Comparison of ENCODE assay signal across 12 cellular contexts in genomic region chr2:111135910-111136297, GRCh38. TPM values are rescaled to one million over a fixed set of nuclear protein-coding genes. Genes with fewer than 3 reads are reported as not detected.
DNase-seq lines count a peak whose midpoint lies in the region; ATAC-seq, FAIRE-seq and TF ChIP-seq lines count a peak whose summit lies in the region.
"Had no signal": no experiment of that assay in that cellular context is flagged by ENCODE, and none has a peak within 500 bp of the region (broad histone marks: within the 10 kb centered on the region; RNA-seq: fewer than 3 reads in every experiment).

No MANE protein-coding gene starts in this region.

- H2BK120ac ChIP-seq in H1 (replicated peaks; ENCODE audit: low read depth, low read length) = no peak overlapping the region

- H4K20me1 ChIP-seq in Loucy (ENCODE audit: insufficient read depth, low read length, poor library complexity, severe bottlenecking) (no peaks in the 10 kb centered on the region), H1 (replicated peaks in 1 of 2; ENCODE audit: control insufficient read depth in 1 of 2, insufficient read depth in 2 of 2, low read length in 2 of 2) (peaks cover 3 to 19% of the 10 kb centered on the region in 2 experiments)

- H3K4me2 ChIP-seq in Loucy (ENCODE audit: low read depth, low read length, poor library complexity, severe bottlenecking) (peak overlapping the region; percentile 70), H1 (ENCODE audit: insufficient read depth in 1 of 2, low read depth in 2 of 2, low read length in 2 of 2) (no peak overlapping the region)

- H3K4me1 Mint-ChIP-seq in naive thymus-derived CD4-positive, alpha-beta T cell = peaks cover 17 to 43% (median 29%) of the 10 kb centered on the region in 7 donors

- no peak overlapping the region for H3K14ac ChIP-seq in H1 (ENCODE audit: insufficient read length)

- H2BK5ac ChIP-seq in H1 (ENCODE audit: low read depth, low read length) = no peak overlapping the region

- no peak for TF ChIP-seq POLR2A in H1 (IDR thresholded peaks at IDR 0.05; ENCODE audit: control extremely low read depth in 1 of 2, low read depth in 2 of 2, low read length in 2 of 2)

- H3K36me3 ChIP-seq in Loucy (ENCODE audit: insufficient read depth, low read length) = peaks cover 4% of the 10 kb centered on the region; the same call in 1 of the 2 replicates
- H3K36me3 ChIP-seq in H1 (ENCODE audit: control insufficient read depth in 2 of 4, insufficient read depth in 4 of 4, low read length in 3 of 4) = peaks cover 0 to 22% (median 6%) of the 10 kb centered on the region in 4 experiments; a peak in 4 of 8 replicates
- peaks cover 0 to 8% (median 0%) of the 10 kb centered on the region in 3 experiments for H3K36me3 ChIP-seq in naive thymus-derived CD4-positive, alpha-beta T cell (ENCODE audit: control insufficient read depth in 2 of 3, insufficient read depth in 3 of 3, low read length in 3 of 3)

- H3K9me3 ChIP-seq in Loucy (ENCODE audit: insufficient read depth, low read depth, low read length) = no peaks in the 10 kb centered on the region
- no peaks in the 10 kb centered on the region for H3K9me3 ChIP-seq in H1 (ENCODE audit: insufficient read depth in 2 of 2, low read depth in 1 of 2, low read length in 1 of 2)
- H3K9me3 ChIP-seq in naive thymus-derived CD4-positive, alpha-beta T cell (ENCODE audit: control insufficient read depth in 2 of 3, low read length in 3 of 3) = no peaks in the 10 kb centered on the region

- peaks cover 18% of the 10 kb centered on the region for H3K79me1 ChIP-seq in H1 (ENCODE audit: low read depth, low read length)

- WGBS in H1 (ENCODE audit: extremely low coverage in 1 of 2, insufficient coverage in 1 of 2, insufficient read length in 1 of 2, insufficient replicate concordance in 2 of 2, low coverage in 1 of 2, low lambda C conversion rate in 2 of 2, missing lambda C conversion rate in 1 of 2), 2 experiments = 80% methylated on average over 9 of the region's 9 CpGs; no CpG with 5 or more reads in 1 of the 2 experiments

- H3F3A ChIP-seq in Loucy (ENCODE audit: low read depth) = peaks cover 4% of the 10 kb centered on the region; the same call in 1 of the 2 replicates

- H2AK5ac ChIP-seq in H1 (ENCODE audit: low read depth, low read length) = no peak overlapping the region

- TF ChIP-seq RAD21 in H1 (IDR thresholded peaks at IDR 0.05 in 1 of 2, conservative IDR thresholded peaks at IDR 0.05 in 1 of 2; ENCODE audit: low read depth in 2 of 2, low read length in 2 of 2) = peak; percentile 51 to 61

- H2AFZ ChIP-seq in Loucy (ENCODE audit: low read length) = no peak overlapping the region
- no peak overlapping the region for H2AFZ ChIP-seq in H1 (ENCODE audit: low read length)

- H3K4me1 ChIP-seq in Loucy (ENCODE audit: insufficient read depth, low read length, poor library complexity, severe bottlenecking) = peaks cover 72% of the 10 kb centered on the region
- peaks cover 0 to 5% (median 0%) of the 10 kb centered on the region in 4 experiments; a peak in 2 of 7 replicates for H3K4me1 ChIP-seq in H1 (replicated peaks in 1 of 4; ENCODE audit: control insufficient read depth in 3 of 4, insufficient read depth in 4 of 4, low read length in 3 of 4)
- no peaks in the 10 kb centered on the region for H3K4me1 ChIP-seq in naive thymus-derived CD4-positive, alpha-beta T cell (ENCODE audit: control insufficient read depth in 2 of 2, insufficient read depth in 2 of 2, low read length in 2 of 2)

- H3K27ac Mint-ChIP-seq in naive thymus-derived CD4-positive, alpha-beta T cell = peak overlapping the region in 1 of 9 donors; percentile 35
- H3K27ac Mint-ChIP-seq: stimulated activated naive CD8-positive, alpha-beta T cell treated with anti-CD3 and anti-CD28 coated beads, Interleukin-15, Interleukin-2, amounts not matched to agents 100 ng/mL and 50 ng/mL, for 24 hours had no signal

- H2BK15ac ChIP-seq in H1 (ENCODE audit: low read length) = no peak overlapping the region

- no peak overlapping the region for H4K5ac ChIP-seq in H1 (ENCODE audit: insufficient read length, low read depth, low read length)

- no peak for FAIRE-seq in H1 (lab: Jason Lieb, UNC)

- no peak for TF ChIP-seq EP300 in H1 (IDR thresholded peaks at IDR 0.05; ENCODE audit: borderline replicate concordance in 1 of 2, low read depth in 2 of 2, low read length in 2 of 2)

- H3K27ac ChIP-seq in H1 (ENCODE audit: low read depth, low read length) (no peak overlapping the region), substantia nigra (ENCODE audit: low read depth, low read length, poor library complexity, severe bottlenecking) (no peak overlapping the region)
- H3K27ac ChIP-seq in naive thymus-derived CD4-positive, alpha-beta T cell (ENCODE audit: low read depth, low read length) = no peak overlapping the region

- POLR2A ChIA-PET in H1 (lab: Charles Lee; ENCODE audit: partially characterized antibody) = interaction anchor here (1.1 to 1.4 kb wide), 2 partner anchors 10 to 15 kb away, joined by 3 to 4 read pairs; partner anchors contain the start of gene BCL2L11
- POLR2A ChIA-PET in naive thymus-derived CD4-positive, alpha-beta T cell (lab: Charles Lee) = no interaction called here

- intact Hi-C loops in naive thymus-derived CD4-positive, alpha-beta T cell (cut with micrococcal nuclease) = loop anchor here in 1 of 2 donors (2.0 kb wide), 1 partner anchor 15 kb away; the partner anchor contains the start of gene BCL2L11

- no peak overlapping the region for H3K23ac ChIP-seq in H1 (ENCODE audit: insufficient read length)

- no peak overlapping the region for H3K56ac ChIP-seq in H1 (replicated peaks; ENCODE audit: insufficient read length, low read depth, low read length)

- no peak overlapping the region for H3K4me3 Mint-ChIP-seq in naive thymus-derived CD4-positive, alpha-beta T cell
- H3K4me3 Mint-ChIP-seq: stimulated activated naive CD8-positive, alpha-beta T cell treated with anti-CD3 and anti-CD28 coated beads, Interleukin-15, Interleukin-2, amounts not matched to agents 100 ng/mL and 50 ng/mL, for 24 hours had no signal

- peaks cover 55% of the 10 kb centered on the region for H3K79me2 ChIP-seq in Loucy (ENCODE audit: insufficient read depth, low read length)
- H3K79me2 ChIP-seq in H1 (ENCODE audit: control insufficient read depth in 1 of 2, insufficient read depth in 2 of 2, low read length in 2 of 2) = peaks cover 5 to 80% of the 10 kb centered on the region in 2 experiments; a peak in 3 of 4 replicates

- no peaks in the 10 kb centered on the region for H3K9me2 ChIP-seq in Loucy (replicated peaks; ENCODE audit: low read depth, low read length)

- no peak overlapping the region for H2BK12ac ChIP-seq in H1 (ENCODE audit: low read depth, low read length)

- no peak overlapping the region for H3K4ac ChIP-seq in H1 (replicated peaks; ENCODE audit: insufficient read length, low read depth, low read length)

- peak; percentile 63 for TF ChIP-seq CTCF in Loucy (conservative IDR thresholded peaks at IDR 0.05; ENCODE audit: low read length)
- peak; percentile 52 to 55 (median 53) for TF ChIP-seq CTCF in H1 (IDR thresholded peaks at IDR 0.05; ENCODE audit: control extremely low read depth in 1 of 3, insufficient read depth in 1 of 3, low read depth in 1 of 3, low read length in 3 of 3)

- peak; percentile 52 for ATAC-seq in naive thymus-derived CD4-positive, alpha-beta T cell
- ATAC-seq in HG03025 (IDR thresholded peaks at IDR 0.05; ENCODE audit: low FRiP score, unreplicated experiment) = no peak

- H3K9ac ChIP-seq in Loucy (ENCODE audit: low read depth, low read length, poor library complexity, severe bottlenecking) (peak overlapping the region; percentile 58), H1 (replicated peaks in 1 of 4; ENCODE audit: extremely low read depth in 1 of 4, low read depth in 3 of 4, low read length in 3 of 4) (no peak overlapping the region)

- H3K27me3 Mint-ChIP-seq in naive thymus-derived CD4-positive, alpha-beta T cell = no peaks in the 10 kb centered on the region
- H3K27me3 Mint-ChIP-seq: stimulated activated naive CD8-positive, alpha-beta T cell treated with anti-CD3 and anti-CD28 coated beads, Interleukin-15, Interleukin-2, amounts not matched to agents 100 ng/mL and 50 ng/mL, for 24 hours had no signal

- H3K9me3 Mint-ChIP-seq in naive thymus-derived CD4-positive, alpha-beta T cell = peaks cover 0 to 2% (median 0%) of the 10 kb centered on the region in 11 donors
- H3K9me3 Mint-ChIP-seq: stimulated activated naive CD8-positive, alpha-beta T cell treated with anti-CD3 and anti-CD28 coated beads, Interleukin-15, Interleukin-2, amounts not matched to agents 100 ng/mL and 50 ng/mL, for 24 hours had no signal

- DNase-seq in ELF-1 (ENCODE audit: low read depth, low spot score) (peak; percentile 48), H1 (ENCODE audit: low read depth in 1 of 2, low spot score in 2 of 2) (peak in 1 of 2 experiments; percentile 53), NCI-H2171 treated with DMSO at 0.1 percent for 48 hours (lab: John Stamatoyannopoulos, UW) (no peak), substantia nigra (lab: John Stamatoyannopoulos, UW) (no peak)
- DNase-seq in naive thymus-derived CD4-positive, alpha-beta T cell = no peak
- no peak for DNase-seq in effector CD8-positive, alpha-beta T cell (lab: John Stamatoyannopoulos, UW)
- DNase-seq: activated gamma-delta T cell treated with Interleukin-2 at 50 U/mL for 16 hours, retina, SW 1271 had no signal

- H3K27me3 ChIP-seq in Loucy (ENCODE audit: insufficient read depth, low read length, poor library complexity, severe bottlenecking) (no peaks in the 10 kb centered on the region), H1 (replicated peaks in 1 of 4; ENCODE audit: control insufficient read depth in 3 of 4, extremely low read depth in 1 of 4, insufficient read depth in 3 of 4, low read length in 3 of 4) (no peaks in the 10 kb centered on the region)
- no peaks in the 10 kb centered on the region for H3K27me3 ChIP-seq in naive thymus-derived CD4-positive, alpha-beta T cell (ENCODE audit: control insufficient read depth in 2 of 2, insufficient read depth in 2 of 2, low read length in 2 of 2)

- no peak overlapping the region for H4K8ac ChIP-seq in H1 (ENCODE audit: extremely low read depth, insufficient read depth, low read length)

- no peak overlapping the region for H3K18ac ChIP-seq in H1 (ENCODE audit: extremely low read depth, low read length)

- H4K91ac ChIP-seq in H1 (replicated peaks; ENCODE audit: insufficient read length, low read length) = no peak overlapping the region

- H3K23me2 ChIP-seq in H1 (ENCODE audit: low read depth, low read length) = no peaks in the 10 kb centered on the region

- peak overlapping the region; percentile 24 for H3K4me3 ChIP-seq in Loucy (ENCODE audit: low read length, poor library complexity, severe bottlenecking)
- no peak overlapping the region for H3K4me3 ChIP-seq in H1 (ENCODE audit: extremely low read depth in 1 of 4, insufficient read depth in 2 of 4, low read depth in 3 of 4, low read length in 4 of 4)
- H3K4me3 ChIP-seq in naive thymus-derived CD4-positive, alpha-beta T cell (ENCODE audit: low read length) = no peak overlapping the region

- no peak overlapping the region for H2BK20ac ChIP-seq in H1 (ENCODE audit: low read length)

- CTCF ChIA-PET in H1 (lab: Charles Lee; ENCODE audit: partially characterized antibody) = interaction anchor here (0.9 to 1.7 kb wide), 5 partner anchors 10 to 71 kb away, joined by 3 to 9 read pairs (median 3); no protein-coding TSS in a partner anchor
- CTCF ChIA-PET in naive thymus-derived CD4-positive, alpha-beta T cell (lab: Charles Lee) = no interaction called here

- peaks cover 6 to 54% (median 35%) of the 10 kb centered on the region in 5 donors for H3K36me3 Mint-ChIP-seq in naive thymus-derived CD4-positive, alpha-beta T cell

RNA-seq across cellular contexts. Expression of gene BCL2L11, which starts 15.2 kb away (rescaled TPM):
- total RNA-seq in H1 (2021; fragmentation: NEBNext Ultra II Directional; extraction: Animal tissue kit (Norgen Biotek cat#: 25700)) = 17.9 and 22.9 TPM in 2 replicates
- 7.5 and 8.8 TPM in 2 replicates for polyA plus RNA-seq in H1 (2011; rRNA removed)
- polyA plus RNA-seq in H1 (2011; cell fraction: cytosol; rRNA removed) = 6.2 TPM
- 15.6 TPM for polyA plus RNA-seq in H1 (2011; cell fraction: nucleus; rRNA removed)
- polyA plus RNA-seq in H1 (2012, experiment 1 of 2) = 9.7 to 11.6 TPM (median 10.4 TPM) in 4 replicates
- polyA plus RNA-seq in H1 (2012, experiment 2 of 2) = 3.2 TPM
- polyA plus RNA-seq in H1 (2013, experiment 1 of 2) = 7.2 TPM
- polyA plus RNA-seq in H1 (2013, experiment 2 of 2) = 9.4 TPM
- polyA minus RNA-seq in H1 (2011; rRNA and poly(A)+ RNA removed) = 10.5 and 11.0 TPM in 2 replicates
- polyA minus RNA-seq in H1 (2011; cell fraction: cytosol; rRNA and poly(A)+ RNA removed) = 8.6 TPM
- 38.6 TPM for polyA minus RNA-seq in H1 (2011; cell fraction: nucleus; rRNA and poly(A)+ RNA removed)
- total RNA-seq in naive thymus-derived CD4-positive, alpha-beta T cell = 10 to 100 TPM; 33.1 to 67.6 (median 39.0) TPM
- polyA plus RNA-seq in naive thymus-derived CD4-positive, alpha-beta T cell = 10 to 100 TPM; 12.3 to 13.7 TPM
